In genomic region chr19:23823952-23824389, GRCh38 we compare ENCODE assay signal across 9 cellular contexts.
DNase-seq lines count a peak whose midpoint lies in the region; ATAC-seq and TF ChIP-seq lines count a peak whose summit lies in the region.
"Had no signal": no experiment of that assay in that cellular context is flagged by ENCODE, and none has a peak within 500 bp of the region (broad histone marks: within the 10 kb centered on the region; RNA-seq: fewer than 3 reads in every experiment).

No MANE protein-coding gene starts in this region.

- TF ChIP-seq POLR2A in lower leg skin (IDR thresholded peaks at IDR 0.05) (no peak), GM18505 (IDR thresholded peaks at IDR 0.05; ENCODE audit: borderline replicate concordance, extremely low read depth, insufficient read depth, insufficient read length) (no peak)

- no peak for ATAC-seq in HG03025 (IDR thresholded peaks at IDR 0.05; ENCODE audit: low FRiP score, unreplicated experiment)
- ATAC-seq in GM18505 (IDR thresholded peaks at IDR 0.05; ENCODE audit: unreplicated experiment): no peak

- intact Hi-C loops in posterior vena cava (cut with DNase I): no loop called here
- intact Hi-C loops in lower leg skin (cut with DNase I; ENCODE audit: low total_unique reads): no loop called here

- DNase-seq in GM10266 (ENCODE audit: extremely low spot score) (no peak), NCI-H146 treated with DMSO at 0.1 percent for 48 hours (lab: John Stamatoyannopoulos, UW; ENCODE audit: unreplicated experiment) (peak; percentile 19), choroid plexus epithelial cell (ENCODE audit: low read depth) (peak; percentile 11), posterior vena cava (ENCODE audit: low spot score) (no peak), lower leg skin (ENCODE audit: low spot score in 2 of 2) (no peak)
- DNase-seq: activated CD4-positive, CD25-positive, alpha-beta regulatory T cell had no signal

- peak; percentile 51 for TF ChIP-seq CTCF in 22Rv1 (IDR thresholded peaks at IDR 0.05)
- peak; percentile 19 for TF ChIP-seq CTCF in GM10266 (IDR thresholded peaks at IDR 0.05; ENCODE audit: control insufficient read depth, insufficient read depth, low read depth, missing control alignments)
- peak; percentile 5 for TF ChIP-seq CTCF in choroid plexus epithelial cell (conservative IDR thresholded peaks at IDR 0.05; ENCODE audit: low read depth, low read length)
- TF ChIP-seq CTCF in lower leg skin (IDR thresholded peaks at IDR 0.05): no peak

- H3K27ac ChIP-seq in 22Rv1: no peak overlapping the region

- 36 to 51% methylated on average over 2 of the region's 2 CpGs for WGBS in lower leg skin, 2 donors

- no peak overlapping the region for H3K4me3 ChIP-seq in choroid plexus epithelial cell (ENCODE audit: low read depth, low read length)
- no peak overlapping the region for H3K4me3 ChIP-seq in lower leg skin (ENCODE audit: low read depth, poor library complexity, severe bottlenecking)

Comparison
In these comparisons a context has a peak if more than half of its experiments do, and no peak if none do; other contexts are left out.
1. CTCF ChIP-seq: peak in 22Rv1 (single experiment), GM10266 (single experiment) and choroid plexus epithelial cell (single experiment); none in lower leg skin (0 of 3).
2. DNase-seq: peak in NCI-H146 treated with DMSO at 0.1 percent for 48 hours (single experiment) and choroid plexus epithelial cell (single experiment); none in GM10266 (single experiment), posterior vena cava (single experiment) and lower leg skin (0 of 2).